22 cellular contexts compared by ENCODE assay signal in the genomic region with DNA sequence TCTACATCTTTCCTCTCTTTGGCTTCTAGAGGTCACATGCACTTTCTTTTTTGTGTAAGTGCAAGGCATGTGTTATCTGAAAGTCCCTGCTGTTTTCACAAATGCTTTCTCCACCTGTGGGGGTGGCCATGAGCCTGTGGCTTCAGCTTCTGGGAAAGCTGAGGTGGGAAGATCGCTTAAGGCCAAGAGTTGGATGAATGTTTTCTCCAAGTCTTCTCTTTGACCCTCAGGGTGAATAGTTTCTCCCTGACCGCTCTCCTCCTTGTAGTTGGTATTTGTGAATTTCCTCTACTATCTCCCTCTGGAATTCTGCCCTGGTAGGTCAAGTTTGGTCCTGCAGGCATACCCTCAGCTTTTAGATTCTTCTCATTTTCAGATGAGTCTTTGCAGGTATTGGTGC.
A peak's percentile ranks its signal among the peaks of the same experiment; 100 is the strongest.
DNase-seq lines count a peak whose midpoint lies in the region; ATAC-seq, FAIRE-seq and TF ChIP-seq lines count a peak whose summit lies in the region.
"Had no signal": no experiment of that assay in that cellular context is flagged by ENCODE, and none has a peak within 500 bp of the region (broad histone marks: within the 10 kb centered on the region; RNA-seq: fewer than 3 reads in every experiment).

No MANE protein-coding gene starts in this region.

- peaks cover 4% of the 10 kb centered on the region for H3K9me3 Mint-ChIP-seq in glutamatergic neuron (ENCODE audit: unreplicated experiment)

- POLR2A ChIA-PET in Panc1 (lab: Charles Lee): no interaction called here

- no peaks in the 10 kb centered on the region for H3K36me3 Mint-ChIP-seq in glutamatergic neuron (ENCODE audit: unreplicated experiment)

- H3K27ac ChIP-seq in Panc1 (ENCODE audit: low read length) (peak overlapping the region; percentile 20; the same call in 1 of the 2 replicates), epithelial cell of prostate (peak overlapping the region; percentile 2)
- H3K27ac ChIP-seq: KMS-11 had no signal

- CTCF ChIA-PET in Panc1 (lab: Charles Lee): no interaction called here

- DNase-seq in Panc1 (ENCODE audit: low read depth, low spot score) (no peak), epithelial cell of prostate (ENCODE audit: low read depth, low spot score) (no peak), renal cortical epithelial cell (ENCODE audit: low read depth) (peak; percentile 81), SIG-M5 treated with dmso at 0.1 percent for 504 hours (lab: John Stamatoyannopoulos, UW; ENCODE audit: unreplicated experiment) (no peak), AG08395 (ENCODE audit: low spot score) (no peak), glutamatergic neuron (no peak)
- DNase-seq: AML-193, COR-L47, DMS153, MM.1S, NCI-H1105, NCI-H187 treated with DMSO at 0.1 percent for 48 hours, NCI-H446 treated with DMSO at 0.1 percent for 48 hours, NCI-H748 treated with DMSO at 0.1 percent for 48 hours, SHP77, T-helper 1 cell had no signal

- H3K9me3 ChIP-seq in Panc1 (ENCODE audit: control insufficient read depth, insufficient read depth, low read depth, low read length): no peaks in the 10 kb centered on the region

- H3K27ac Mint-ChIP-seq in glutamatergic neuron (ENCODE audit: unreplicated experiment): no peak overlapping the region

- H3K4me1 Mint-ChIP-seq in glutamatergic neuron (ENCODE audit: low read depth, unreplicated experiment): peaks cover 2% of the 10 kb centered on the region

- no TSS peak for BruUV-seq in Panc1 (replicated peaks; lab: Mats Ljungman, UMichigan)

- peaks cover 16% of the 10 kb centered on the region for H3K4me1 ChIP-seq in Panc1 (ENCODE audit: control insufficient read depth, insufficient read depth, low read length)

- in situ Hi-C loops in Panc1 (cut with HindIII; ENCODE audit: low pct_unique_long_range_greater_than_20kb, low sequenced_read_pairs): no loop called here

- no peaks in the 10 kb centered on the region for H3K36me3 ChIP-seq in Panc1 (ENCODE audit: control insufficient read depth, insufficient read depth, low read length)

- H3K27me3 Mint-ChIP-seq in glutamatergic neuron (ENCODE audit: unreplicated experiment): peaks cover 6% of the 10 kb centered on the region

- no peak overlapping the region for H3K4me3 ChIP-seq in Panc1 (ENCODE audit: low read depth in 2 of 2, low read length in 2 of 2)

- FAIRE-seq in G401.6 (lab: Jason Lieb, UNC): peak; percentile 92
- FAIRE-seq: GM18507, H1 had no signal

- TF ChIP-seq CTCF in Panc1 (IDR thresholded peaks at IDR 0.05) (no peak), glutamatergic neuron (IDR thresholded peaks at IDR 0.05; ENCODE audit: partially characterized antibody, unreplicated experiment) (no peak)

- ATAC-seq in Panc1: no peak
- ATAC-seq in HG02981 (IDR thresholded peaks at IDR 0.05; ENCODE audit: unreplicated experiment): no peak
- ATAC-seq: SK-N-SH treated with all-trans-retinoic acid at 6 μM for 48 hours had no signal

- no peak overlapping the region for H3K4me3 Mint-ChIP-seq in glutamatergic neuron (ENCODE audit: unreplicated experiment)

- H3K27me3 ChIP-seq in Panc1 (ENCODE audit: control insufficient read depth, insufficient read depth, low read length): no peaks in the 10 kb centered on the region

- intact Hi-C loops in Panc1 (cut with micrococcal nuclease; ENCODE audit: unreplicated experiment): no loop called here
